ENCODE assay signal across 8 cellular contexts in genomic region chr6:26571592-26572296, GRCh38. TPM values are rescaled to one million over a fixed set of nuclear protein-coding genes. Genes with fewer than 3 reads are reported as not detected.
DNase-seq lines count a peak whose midpoint lies in the region; ATAC-seq and TF ChIP-seq lines count a peak whose summit lies in the region.

No MANE protein-coding gene starts in this region.

- CTCF ChIA-PET in CD8-positive, alpha-beta T cell (lab: Charles Lee), result interaction anchor here (0.6 to 5.1 kb wide), 16 partner anchors 7 to 666 kb away, joined by 3 to 37 read pairs (median 4); partner anchors contain the start of gene ABT1

- POLR2A ChIA-PET in CD8-positive, alpha-beta T cell (lab: Charles Lee), result interaction anchor here (0.6 to 1.6 kb wide), 9 partner anchors 13 to 399 kb away, joined by 3 to 6 read pairs (median 4); partner anchors contain the start of gene HMGN4

- peak overlapping the region; percentile 79 for H3K4me2 ChIP-seq in neural progenitor cell

- peak overlapping the region; percentile 52 for H3K9ac ChIP-seq in HUES48 (ENCODE audit: low read depth, low read length)
- H3K9ac ChIP-seq in neural progenitor cell, result no peak overlapping the region

- no peaks in the 10 kb centered on the region for H3K79me2 ChIP-seq in neural progenitor cell (ENCODE audit: low read depth)

- H3K4me3 Mint-ChIP-seq in CD8-positive, alpha-beta T cell, result peak overlapping the region; percentile 90
- H3K4me3 Mint-ChIP-seq in activated T-helper 1 cell treated with anti-CD3 and anti-CD28 coated beads, Interleukin-12 subunit alpha, Interleukin-12 subunit beta, Interleukin-2, Interleukin-4 antibody, amounts not matched to agents 30 ng/mL and 10 ng/mL and 1 ng/mL, durations not matched to agents 14 hours and 24 hours and 36 hours, result peak overlapping the region; percentile 86
- H3K4me3 Mint-ChIP-seq in neural progenitor cell, result peak overlapping the region; percentile 97

- H3K4me3 ChIP-seq in CD8-positive, alpha-beta T cell (ENCODE audit: low read depth, low read length), result peak overlapping the region; percentile 53
- H3K4me3 ChIP-seq in HUES48 (ENCODE audit: low read depth, low read length) (peak overlapping the region; percentile 93), foreskin fibroblast (ENCODE audit: low read depth in 1 of 2, low read length in 2 of 2) (peak overlapping the region; percentile 61 to 66), neural progenitor cell (peak overlapping the region; percentile 91)

- H3K36me3 Mint-ChIP-seq in CD8-positive, alpha-beta T cell, result peaks cover 5% of the 10 kb centered on the region
- peaks cover 2% of the 10 kb centered on the region for H3K36me3 Mint-ChIP-seq in activated T-helper 1 cell treated with anti-CD3 and anti-CD28 coated beads, Interleukin-12 subunit alpha, Interleukin-12 subunit beta, Interleukin-2, Interleukin-4 antibody, amounts not matched to agents 30 ng/mL and 10 ng/mL and 1 ng/mL, durations not matched to agents 14 hours and 24 hours and 36 hours (ENCODE audit: low read depth)
- peaks cover 4% of the 10 kb centered on the region for H3K36me3 Mint-ChIP-seq in neural progenitor cell

- H3K27ac ChIP-seq in CD8-positive, alpha-beta T cell (ENCODE audit: low read depth, low read length), result no peak overlapping the region
- H3K27ac ChIP-seq in HUES48 (ENCODE audit: low read depth, low read length), result peak overlapping the region; percentile 65
- H3K27ac ChIP-seq in neural progenitor cell, result no peak overlapping the region

- H3K4me1 ChIP-seq in CD8-positive, alpha-beta T cell (ENCODE audit: insufficient read depth, low read length), result peaks cover 15% of the 10 kb centered on the region
- no peaks in the 10 kb centered on the region for H3K4me1 ChIP-seq in HUES48 (ENCODE audit: control insufficient read depth, insufficient read depth, low read length)
- no peaks in the 10 kb centered on the region for H3K4me1 ChIP-seq in neural progenitor cell

- H3K27ac Mint-ChIP-seq in CD8-positive, alpha-beta T cell, result peak overlapping the region; percentile 94
- peak overlapping the region; percentile 80 for H3K27ac Mint-ChIP-seq in activated T-helper 1 cell treated with anti-CD3 and anti-CD28 coated beads, Interleukin-12 subunit alpha, Interleukin-12 subunit beta, Interleukin-2, Interleukin-4 antibody, amounts not matched to agents 30 ng/mL and 10 ng/mL and 1 ng/mL, durations not matched to agents 14 hours and 24 hours and 36 hours
- peak overlapping the region; percentile 87 for H3K27ac Mint-ChIP-seq in neural progenitor cell

- ATAC-seq in CD8-positive, alpha-beta T cell, result peak; percentile 54
- ATAC-seq in HG03521 (IDR thresholded peaks at IDR 0.05; ENCODE audit: unreplicated experiment) (no peak), GM21447 (IDR thresholded peaks at IDR 0.05; ENCODE audit: unreplicated experiment) (no peak)

- H3K4me1 Mint-ChIP-seq in CD8-positive, alpha-beta T cell (ENCODE audit: low read depth), result peaks cover 23% of the 10 kb centered on the region
- peaks cover 51% of the 10 kb centered on the region for H3K4me1 Mint-ChIP-seq in activated T-helper 1 cell treated with anti-CD3 and anti-CD28 coated beads, Interleukin-12 subunit alpha, Interleukin-12 subunit beta, Interleukin-2, Interleukin-4 antibody, amounts not matched to agents 30 ng/mL and 10 ng/mL and 1 ng/mL, durations not matched to agents 14 hours and 24 hours and 36 hours (ENCODE audit: low read depth)
- H3K4me1 Mint-ChIP-seq in neural progenitor cell, result peaks cover 19% of the 10 kb centered on the region

- peaks cover 2% of the 10 kb centered on the region for H3K27me3 Mint-ChIP-seq in CD8-positive, alpha-beta T cell (ENCODE audit: low read depth)
- H3K27me3 Mint-ChIP-seq in activated T-helper 1 cell treated with anti-CD3 and anti-CD28 coated beads, Interleukin-12 subunit alpha, Interleukin-12 subunit beta, Interleukin-2, Interleukin-4 antibody, amounts not matched to agents 30 ng/mL and 10 ng/mL and 1 ng/mL, durations not matched to agents 14 hours and 24 hours and 36 hours (ENCODE audit: insufficient read depth), result peaks cover 9% of the 10 kb centered on the region
- H3K27me3 Mint-ChIP-seq in neural progenitor cell (ENCODE audit: insufficient read depth, low read depth), result peaks cover 45% of the 10 kb centered on the region

- no peaks in the 10 kb centered on the region for H3K27me3 ChIP-seq in CD8-positive, alpha-beta T cell (ENCODE audit: insufficient read depth, low read length)
- H3K27me3 ChIP-seq in HUES48 (ENCODE audit: control insufficient read depth, insufficient read depth, low read length), result no peaks in the 10 kb centered on the region
- peaks cover 15% of the 10 kb centered on the region for H3K27me3 ChIP-seq in neural progenitor cell

- peak in 4 of 7 experiments; percentile 42 to 69 (median 50) for DNase-seq in CD8-positive, alpha-beta T cell
- peak; percentile 27 for DNase-seq in NOMO-1 treated with dmso at 0.1 percent for 144 hours (lab: John Stamatoyannopoulos, UW; ENCODE audit: unreplicated experiment)
- DNase-seq in activated T-helper 1 cell treated with anti-CD3 and anti-CD28 coated beads, Interleukin-12 subunit alpha, Interleukin-12 subunit beta, Interleukin-2, Interleukin-4 antibody, amounts not matched to agents 30 ng/mL and 10 ng/mL and 1 ng/mL, durations not matched to agents 14 hours and 24 hours and 36 hours (ENCODE audit: low spot score), result peak; percentile 24
- peak; percentile 78 to 90 for DNase-seq in foreskin fibroblast
- DNase-seq in neural progenitor cell (ENCODE audit: low spot score), result peak; percentile 77

- peaks cover 32% of the 10 kb centered on the region for H3F3A ChIP-seq in neural progenitor cell (ENCODE audit: low read depth)

- H4K20me1 ChIP-seq in neural progenitor cell (ENCODE audit: low read depth), result no peaks in the 10 kb centered on the region

- intact Hi-C loops in CD8-positive, alpha-beta T cell (cut with DNase I, micrococcal nuclease), result loop anchor here (1.0 to 10.0 kb wide), 5 partner anchors 24 to 1116 kb away; partner anchors contain the start of gene ZNF184 (in 1 of the 2)
- intact Hi-C loops in activated T-helper 1 cell treated with anti-CD3 and anti-CD28 coated beads, Interleukin-12 subunit alpha, Interleukin-12 subunit beta, Interleukin-2, Interleukin-4 antibody, amounts not matched to agents 30 ng/mL and 10 ng/mL and 1 ng/mL, durations not matched to agents 14 hours and 24 hours and 36 hours (cut with micrococcal nuclease), result loop anchor here (1.0 to 5.0 kb wide), 3 partner anchors 24 to 1181 kb away; no protein-coding TSS in a partner anchor

- no peaks in the 10 kb centered on the region for H3K9me3 ChIP-seq in CD8-positive, alpha-beta T cell (ENCODE audit: low read length)
- H3K9me3 ChIP-seq in HUES48 (ENCODE audit: control insufficient read depth, insufficient read depth, low read length), result no peaks in the 10 kb centered on the region
- H3K9me3 ChIP-seq in neural progenitor cell (ENCODE audit: low read depth), result no peaks in the 10 kb centered on the region

- no peaks in the 10 kb centered on the region for H3K36me3 ChIP-seq in CD8-positive, alpha-beta T cell (ENCODE audit: insufficient read depth, low read length)
- H3K36me3 ChIP-seq in HUES48 (ENCODE audit: control insufficient read depth, insufficient read depth, low read length), result no peaks in the 10 kb centered on the region
- no peaks in the 10 kb centered on the region for H3K36me3 ChIP-seq in neural progenitor cell

- H2AFZ ChIP-seq in neural progenitor cell (replicated peaks), result peak overlapping the region; percentile 89

- no peak for TF ChIP-seq CTCF in CD8-positive, alpha-beta T cell (IDR thresholded peaks at IDR 0.05)
- no peak for TF ChIP-seq CTCF in foreskin fibroblast (IDR thresholded peaks at IDR 0.05; ENCODE audit: low read depth, low read length)
- TF ChIP-seq CTCF in neural progenitor cell (IDR thresholded peaks at IDR 0.05), result no peak

- H3K9me3 Mint-ChIP-seq in CD8-positive, alpha-beta T cell, result no peaks in the 10 kb centered on the region
- H3K9me3 Mint-ChIP-seq in activated T-helper 1 cell treated with anti-CD3 and anti-CD28 coated beads, Interleukin-12 subunit alpha, Interleukin-12 subunit beta, Interleukin-2, Interleukin-4 antibody, amounts not matched to agents 30 ng/mL and 10 ng/mL and 1 ng/mL, durations not matched to agents 14 hours and 24 hours and 36 hours, result no peaks in the 10 kb centered on the region
- H3K9me3 Mint-ChIP-seq in neural progenitor cell, result peaks cover 13% of the 10 kb centered on the region

RNA-seq across cellular contexts. Expression of gene ABT1, which starts 25.0 kb away (rescaled TPM):
- 10 to 100 TPM; 42.5 to 44.2 TPM for total RNA-seq in CD8-positive, alpha-beta T cell
- 32.6 and 32.9 TPM in 2 replicates for total RNA-seq in activated T-helper 1 cell treated with anti-CD3 and anti-CD28 coated beads, Interleukin-12 subunit alpha, Interleukin-12 subunit beta, Interleukin-2, Interleukin-4 antibody, amounts not matched to agents 30 ng/mL and 10 ng/mL and 1 ng/mL, durations not matched to agents 14 hours and 24 hours and 36 hours
- 13.1 and 17.3 TPM in 2 replicates for total RNA-seq in neural progenitor cell (ENCODE audit: low replicate concordance)

RNA-seq across cellular contexts. Expression of gene HMGN4, which starts 33.6 kb away (rescaled TPM):
- total RNA-seq in CD8-positive, alpha-beta T cell, result 10 to 100 TPM; 24.8 to 33.7 TPM
- 77.6 and 86.8 TPM in 2 replicates for total RNA-seq in activated T-helper 1 cell treated with anti-CD3 and anti-CD28 coated beads, Interleukin-12 subunit alpha, Interleukin-12 subunit beta, Interleukin-2, Interleukin-4 antibody, amounts not matched to agents 30 ng/mL and 10 ng/mL and 1 ng/mL, durations not matched to agents 14 hours and 24 hours and 36 hours
- 81.8 and 86.8 TPM in 2 replicates for total RNA-seq in neural progenitor cell (ENCODE audit: low replicate concordance)

Comparison
In these comparisons a context has a peak if more than half of its experiments do, and no peak if none do; other contexts are left out.
1. DNase-seq: peak in every context shown above with its lines; median percentile 84 in foreskin fibroblast; 77 in neural progenitor cell; 50 in CD8-positive, alpha-beta T cell; 27 in NOMO-1 treated with dmso at 0.1 percent for 144 hours; 24 in activated T-helper 1 cell treated with anti-CD3 and anti-CD28 coated beads, Interleukin-12 subunit alpha, Interleukin-12 subunit beta, Interleukin-2, Interleukin-4 antibody, amounts not matched to agents 30 ng/mL and 10 ng/mL and 1 ng/mL, durations not matched to agents 14 hours and 24 hours and 36 hours.